In genomic region chr6:34792605-34793500, GRCh38 we compare ENCODE assay signal across 8 cellular contexts. TPM values are rescaled to one million over a fixed set of nuclear protein-coding genes. Genes with fewer than 3 reads are reported as not detected.
DNase-seq lines count a peak whose midpoint lies in the region; ATAC-seq and TF ChIP-seq lines count a peak whose summit lies in the region.

No MANE protein-coding gene starts in this region.

- ATAC-seq in HG03432 (IDR thresholded peaks at IDR 0.05; ENCODE audit: unreplicated experiment) (peak; percentile 15), RWPE2 (ENCODE audit: low read depth) (peak; percentile 33)
- ATAC-seq in central memory CD8-positive, alpha-beta T cell (replicated peaks; ENCODE audit: extremely low read depth, poor library complexity, severe bottlenecking): no peak
- no peak for ATAC-seq in stimulated activated effector memory CD8-positive, alpha-beta T cell treated with anti-CD3 and anti-CD28 coated beads, Interleukin-12 subunit alpha, Interleukin-12 subunit beta, amount 100 ng/mL, for 72 hours

- no peaks in the 10 kb centered on the region for H3K36me3 ChIP-seq in RWPE2 (ENCODE audit: low read depth)

- no peak for TF ChIP-seq CTCF in RWPE2 (IDR thresholded peaks at IDR 0.05; ENCODE audit: poor library complexity, severe bottlenecking)

- H3K27me3 ChIP-seq in RWPE2 (ENCODE audit: insufficient read depth, poor library complexity, severe bottlenecking): no peaks in the 10 kb centered on the region

- peaks cover 8% of the 10 kb centered on the region for H3K36me3 Mint-ChIP-seq in central memory CD8-positive, alpha-beta T cell (ENCODE audit: insufficient read depth)
- H3K36me3 Mint-ChIP-seq in stimulated activated effector memory CD8-positive, alpha-beta T cell treated with anti-CD3 and anti-CD28 coated beads, Interleukin-12 subunit alpha, Interleukin-12 subunit beta, amount 100 ng/mL, for 72 hours: peaks cover 8% of the 10 kb centered on the region

- H3K27ac ChIP-seq in RWPE2 (ENCODE audit: poor library complexity, severe bottlenecking): peak overlapping the region; percentile 55

- no peaks in the 10 kb centered on the region for H3K9me3 Mint-ChIP-seq in central memory CD8-positive, alpha-beta T cell
- H3K9me3 Mint-ChIP-seq in stimulated activated effector memory CD8-positive, alpha-beta T cell treated with anti-CD3 and anti-CD28 coated beads, Interleukin-12 subunit alpha, Interleukin-12 subunit beta, amount 100 ng/mL, for 72 hours: no peaks in the 10 kb centered on the region

- intact Hi-C loops in posterior vena cava (cut with DNase I): no loop called here

- H3K4me3 Mint-ChIP-seq in central memory CD8-positive, alpha-beta T cell: peak overlapping the region; percentile 95
- peak overlapping the region; percentile 99 for H3K4me3 Mint-ChIP-seq in stimulated activated effector memory CD8-positive, alpha-beta T cell treated with anti-CD3 and anti-CD28 coated beads, Interleukin-12 subunit alpha, Interleukin-12 subunit beta, amount 100 ng/mL, for 72 hours

- no peaks in the 10 kb centered on the region for H3K4me1 ChIP-seq in RWPE2 (ENCODE audit: insufficient read depth, poor library complexity, severe bottlenecking)

- peak; percentile 2 for DNase-seq in activated effector memory CD4-positive, alpha-beta T cell treated with Interleukin-2 at 50 U/mL for 16 hours
- DNase-seq in activated effector memory CD4-positive, alpha-beta T cell treated with anti-CD3 and anti-CD28 coated beads, Interleukin-2, amount 50 U/mL, for 16 hours: no peak
- DNase-seq in RWPE2 (ENCODE audit: low spot score) (no peak), islet precursor cell (peak; percentile 69), posterior vena cava (ENCODE audit: low spot score) (no peak)
- DNase-seq in central memory CD8-positive, alpha-beta T cell (ENCODE audit: low spot score in 2 of 2): no peak
- DNase-seq in stimulated activated effector memory CD8-positive, alpha-beta T cell treated with anti-CD3 and anti-CD28 coated beads, Interleukin-12 subunit alpha, Interleukin-12 subunit beta, amount 100 ng/mL, for 72 hours (ENCODE audit: low spot score in 2 of 2): peak; percentile 4 to 52

- H3K9me3 ChIP-seq in RWPE2 (ENCODE audit: severe bottlenecking): no peaks in the 10 kb centered on the region

- no peaks in the 10 kb centered on the region for H3K27me3 Mint-ChIP-seq in central memory CD8-positive, alpha-beta T cell

- H3K4me1 Mint-ChIP-seq in central memory CD8-positive, alpha-beta T cell: peaks cover 30% of the 10 kb centered on the region
- H3K4me1 Mint-ChIP-seq in stimulated activated effector memory CD8-positive, alpha-beta T cell treated with anti-CD3 and anti-CD28 coated beads, Interleukin-12 subunit alpha, Interleukin-12 subunit beta, amount 100 ng/mL, for 72 hours: peaks cover 8% of the 10 kb centered on the region

- H3K27ac Mint-ChIP-seq in central memory CD8-positive, alpha-beta T cell (ENCODE audit: low read depth): peak overlapping the region; percentile 93
- H3K27ac Mint-ChIP-seq in stimulated activated effector memory CD8-positive, alpha-beta T cell treated with anti-CD3 and anti-CD28 coated beads, Interleukin-12 subunit alpha, Interleukin-12 subunit beta, amount 100 ng/mL, for 72 hours: peak overlapping the region; percentile 99

- H3K4me3 ChIP-seq in RWPE2 (ENCODE audit: severe bottlenecking): peak overlapping the region; percentile 99

RNA-seq across cellular contexts. Expression of gene BLTP3A, which starts 1.0 kb away (rescaled TPM):
- total RNA-seq in posterior vena cava: 10 to 100 TPM in 1 of 2 donors, 1 to 10 TPM in 1; 8.0 to 11.2 TPM

RNA-seq across cellular contexts. Expression of gene SNRPC, which starts 35.5 kb away (rescaled TPM):
- total RNA-seq in posterior vena cava: 10 to 100 TPM; 44.5 to 45.1 TPM

Comparison
In these comparisons a context has a peak if more than half of its experiments do, and no peak if none do; other contexts are left out.
1. DNase-seq: peak in activated effector memory CD4-positive, alpha-beta T cell treated with Interleukin-2 at 50 U/mL for 16 hours (single experiment), islet precursor cell (single experiment) and stimulated activated effector memory CD8-positive, alpha-beta T cell treated with anti-CD3 and anti-CD28 coated beads, Interleukin-12 subunit alpha, Interleukin-12 subunit beta, amount 100 ng/mL, for 72 hours (2 of 2); none in activated effector memory CD4-positive, alpha-beta T cell treated with anti-CD3 and anti-CD28 coated beads, Interleukin-2, amount 50 U/mL, for 16 hours (single experiment), RWPE2 (single experiment), central memory CD8-positive, alpha-beta T cell (0 of 2) and posterior vena cava (single experiment).
2. ATAC-seq: peak in HG03432 (single experiment) and RWPE2 (single experiment); none in central memory CD8-positive, alpha-beta T cell (single experiment) and stimulated activated effector memory CD8-positive, alpha-beta T cell treated with anti-CD3 and anti-CD28 coated beads, Interleukin-12 subunit alpha, Interleukin-12 subunit beta, amount 100 ng/mL, for 72 hours (single experiment).